In genomic region chr12:114384746-114385145, GRCh38 we compare ENCODE assay signal across 21 cellular contexts. TPM values are rescaled to one million over a fixed set of nuclear protein-coding genes. Genes with fewer than 3 reads are reported as not detected.
DNase-seq lines count a peak whose midpoint lies in the region; ATAC-seq and TF ChIP-seq lines count a peak whose summit lies in the region.
"Had no signal": no experiment of that assay in that cellular context is flagged by ENCODE, and none has a peak within 500 bp of the region (broad histone marks: within the 10 kb centered on the region; RNA-seq: fewer than 3 reads in every experiment).

No MANE protein-coding gene starts in this region.

- H3K36me3 Mint-ChIP-seq in stimulated activated effector memory CD8-positive, alpha-beta T cell treated with anti-CD3 and anti-CD28 coated beads, Interleukin-12 subunit alpha, Interleukin-12 subunit beta, amount 100 ng/mL, for 72 hours, result no peaks in the 10 kb centered on the region
- no peaks in the 10 kb centered on the region for H3K36me3 Mint-ChIP-seq in type B pancreatic cell
- H3K36me3 Mint-ChIP-seq: CD8-positive, alpha-beta T cell had no signal

- H3K27me3 Mint-ChIP-seq in type B pancreatic cell, result peaks cover 58% of the 10 kb centered on the region

- DNase-seq in AG09309 (ENCODE audit: low read depth) (peak; percentile 88), GM04503 (ENCODE audit: low read depth) (peak; percentile 86), fibroblast of pulmonary artery (ENCODE audit: low read depth) (peak; percentile 24), left ventricle myocardium superior (no peak), type B pancreatic cell (ENCODE audit: extremely low spot score, unreplicated experiment) (no peak)
- no peak for DNase-seq in stimulated activated effector memory CD8-positive, alpha-beta T cell treated with anti-CD3 and anti-CD28 coated beads, Interleukin-12 subunit alpha, Interleukin-12 subunit beta, amount 100 ng/mL, for 72 hours (ENCODE audit: low spot score in 2 of 2)
- DNase-seq: CD8-positive, alpha-beta T cell; DND-41; MG63; NCI-H1417; NCI-H1694 treated with DMSO at 0.1 percent for 48 hours; NCI-H446; NCI-H526 treated with DMSO at 0.1 percent for 48 hours; OCI-M1 had no signal

- intact Hi-C loops in left ventricle myocardium superior (cut with micrococcal nuclease), result no loop called here

- peaks cover 4% of the 10 kb centered on the region for H3K9me3 Mint-ChIP-seq in stimulated activated effector memory CD8-positive, alpha-beta T cell treated with anti-CD3 and anti-CD28 coated beads, Interleukin-12 subunit alpha, Interleukin-12 subunit beta, amount 100 ng/mL, for 72 hours
- no peaks in the 10 kb centered on the region for H3K9me3 Mint-ChIP-seq in type B pancreatic cell
- H3K9me3 Mint-ChIP-seq: CD8-positive, alpha-beta T cell had no signal

- no peak for TF ChIP-seq CTCF in AG09309 (IDR thresholded peaks at IDR 0.05; ENCODE audit: control insufficient read depth, insufficient read depth, low read depth, low read length, missing control alignments)
- TF ChIP-seq CTCF in fibroblast of pulmonary artery (IDR thresholded peaks at IDR 0.05; ENCODE audit: low read length, missing control alignments), result no peak
- no peak for TF ChIP-seq CTCF in type B pancreatic cell (conservative IDR thresholded peaks at IDR 0.05)

- H3K4me1 Mint-ChIP-seq in stimulated activated effector memory CD8-positive, alpha-beta T cell treated with anti-CD3 and anti-CD28 coated beads, Interleukin-12 subunit alpha, Interleukin-12 subunit beta, amount 100 ng/mL, for 72 hours, result no peaks in the 10 kb centered on the region
- no peaks in the 10 kb centered on the region for H3K4me1 Mint-ChIP-seq in type B pancreatic cell (ENCODE audit: unreplicated experiment)

- H3K4me3 ChIP-seq in AG09309 (ENCODE audit: control insufficient read depth, low read depth, low read length) (no peak overlapping the region), fibroblast of pulmonary artery (replicated peaks; ENCODE audit: low read depth, low read length) (no peak overlapping the region)
- H3K4me3 ChIP-seq: BLaER1 treated with 17β-estradiol and CSF1 and Interleukin-3, amounts not matched to agents 10 nM and 100 nM; K562; MG63 had no signal

- ATAC-seq in left ventricle myocardium superior (peak; percentile 64), HG02798 (IDR thresholded peaks at IDR 0.05; ENCODE audit: poor library complexity, unreplicated experiment) (no peak)
- ATAC-seq in stimulated activated effector memory CD8-positive, alpha-beta T cell treated with anti-CD3 and anti-CD28 coated beads, Interleukin-12 subunit alpha, Interleukin-12 subunit beta, amount 100 ng/mL, for 72 hours, result no peak
- ATAC-seq: CD8-positive, alpha-beta T cell; HepG2; K562 had no signal

- H3K27ac Mint-ChIP-seq in stimulated activated effector memory CD8-positive, alpha-beta T cell treated with anti-CD3 and anti-CD28 coated beads, Interleukin-12 subunit alpha, Interleukin-12 subunit beta, amount 100 ng/mL, for 72 hours, result no peak overlapping the region
- no peak overlapping the region for H3K27ac Mint-ChIP-seq in type B pancreatic cell
- H3K27ac Mint-ChIP-seq: CD8-positive, alpha-beta T cell had no signal

- no peak overlapping the region for H3K4me3 Mint-ChIP-seq in stimulated activated effector memory CD8-positive, alpha-beta T cell treated with anti-CD3 and anti-CD28 coated beads, Interleukin-12 subunit alpha, Interleukin-12 subunit beta, amount 100 ng/mL, for 72 hours
- H3K4me3 Mint-ChIP-seq in type B pancreatic cell, result no peak overlapping the region
- H3K4me3 Mint-ChIP-seq: CD8-positive, alpha-beta T cell had no signal

RNA-seq across cellular contexts. Expression of gene TBX5, which starts 21.2 kb away (rescaled TPM):
- total RNA-seq in left ventricle myocardium superior (73.5 TPM), type B pancreatic cell (ENCODE audit: low replicate concordance) (1.4 and 10.7 TPM in 2 replicates)
- total RNA-seq: CD8-positive, alpha-beta T cell; G401; HepG2; HT-29; K562; LHCN-M2 had no signal

Comparison
In these comparisons a context has a peak if more than half of its experiments do, and no peak if none do; other contexts are left out.
1. DNase-seq: peak in AG09309 (single experiment), GM04503 (single experiment) and fibroblast of pulmonary artery (single experiment); none in left ventricle myocardium superior (single experiment), stimulated activated effector memory CD8-positive, alpha-beta T cell treated with anti-CD3 and anti-CD28 coated beads, Interleukin-12 subunit alpha, Interleukin-12 subunit beta, amount 100 ng/mL, for 72 hours (0 of 2) and type B pancreatic cell (single experiment).